ENCODE assay signal across 8 cellular contexts in genomic region chr1:54274448-54274847, GRCh38.
DNase-seq lines count a peak whose midpoint lies in the region; ATAC-seq and TF ChIP-seq lines count a peak whose summit lies in the region.

No MANE protein-coding gene starts in this region.

- DNase-seq in CD8-positive, alpha-beta T cell: no peak
- DNase-seq in NCI-H524 treated with DMSO at 0.1 percent for 48 hours (lab: John Stamatoyannopoulos, UW) (peak; percentile 49), glutamatergic neuron (no peak), psoas muscle (peak in 1 of 2 donors; percentile 69), cortex of kidney (lab: John Stamatoyannopoulos, UW) (no peak), smooth muscle cell (lab: John Stamatoyannopoulos, UW; ENCODE audit: unreplicated experiment) (no peak)

- no peak for TF ChIP-seq CTCF in CD8-positive, alpha-beta T cell (IDR thresholded peaks at IDR 0.05)
- no peak for TF ChIP-seq CTCF in glutamatergic neuron (IDR thresholded peaks at IDR 0.05; ENCODE audit: partially characterized antibody, unreplicated experiment)
- peak; percentile 31 for TF ChIP-seq CTCF in psoas muscle (IDR thresholded peaks at IDR 0.05)
- no peak for TF ChIP-seq CTCF in smooth muscle cell (IDR thresholded peaks at IDR 0.05; ENCODE audit: borderline replicate concordance, insufficient read depth, poor library complexity, severe bottlenecking)

- peaks cover 40% of the 10 kb centered on the region for H3K79me2 ChIP-seq in smooth muscle cell (ENCODE audit: low read depth)

- H3K9me3 Mint-ChIP-seq in CD8-positive, alpha-beta T cell: no peaks in the 10 kb centered on the region
- peaks cover 75% of the 10 kb centered on the region for H3K9me3 Mint-ChIP-seq in glutamatergic neuron (ENCODE audit: unreplicated experiment)

- H3F3A ChIP-seq in smooth muscle cell (ENCODE audit: low read depth): no peaks in the 10 kb centered on the region

- H3K27me3 ChIP-seq in CD8-positive, alpha-beta T cell (ENCODE audit: insufficient read depth, low read length): no peaks in the 10 kb centered on the region
- H3K27me3 ChIP-seq in psoas muscle (ENCODE audit: insufficient read depth in 3 of 3, low read length in 2 of 3): no peaks in the 10 kb centered on the region
- H3K27me3 ChIP-seq in smooth muscle cell (ENCODE audit: low read depth): no peaks in the 10 kb centered on the region

- whole genome bisulfite sequencing in psoas muscle, 3 donors: 26 to 47% (median 37%) methylated on average over 7 to 8 of the region's 8 CpGs
- 90% methylated on average over 8 of the region's 8 CpGs for WGBS in smooth muscle cell (ENCODE audit: low lambda C conversion rate)

- H3K4me3 Mint-ChIP-seq in CD8-positive, alpha-beta T cell: no peak overlapping the region
- H3K4me3 Mint-ChIP-seq in glutamatergic neuron (ENCODE audit: unreplicated experiment): peak overlapping the region; percentile 52

- no peak for ATAC-seq in CD8-positive, alpha-beta T cell
- ATAC-seq in psoas muscle: peak; percentile 25 to 62 (median 56)
- no peak for ATAC-seq in GM21529 (IDR thresholded peaks at IDR 0.05; ENCODE audit: unreplicated experiment)
- no peak for ATAC-seq in HG03460 (IDR thresholded peaks at IDR 0.05; ENCODE audit: unreplicated experiment)

- no peak overlapping the region for H3K9ac ChIP-seq in smooth muscle cell (ENCODE audit: low read depth)

- H3K4me1 ChIP-seq in CD8-positive, alpha-beta T cell (ENCODE audit: insufficient read depth, low read length): peaks cover 28% of the 10 kb centered on the region
- peaks cover 85% of the 10 kb centered on the region for H3K4me1 ChIP-seq in psoas muscle
- H3K4me1 ChIP-seq in smooth muscle cell (ENCODE audit: low read depth): peaks cover 23% of the 10 kb centered on the region

- H3K27me3 Mint-ChIP-seq in CD8-positive, alpha-beta T cell (ENCODE audit: low read depth): no peaks in the 10 kb centered on the region
- peaks cover 52% of the 10 kb centered on the region for H3K27me3 Mint-ChIP-seq in glutamatergic neuron (ENCODE audit: unreplicated experiment)

- H3K36me3 ChIP-seq in CD8-positive, alpha-beta T cell (ENCODE audit: insufficient read depth, low read length): no peaks in the 10 kb centered on the region
- H3K36me3 ChIP-seq in psoas muscle (ENCODE audit: insufficient read depth in 1 of 2, low read depth in 1 of 2): no peaks in the 10 kb centered on the region
- no peaks in the 10 kb centered on the region for H3K36me3 ChIP-seq in smooth muscle cell (ENCODE audit: low read depth)

- peaks cover 69% of the 10 kb centered on the region for H4K20me1 ChIP-seq in smooth muscle cell (ENCODE audit: low read depth)

- intact Hi-C loops in CD8-positive, alpha-beta T cell (cut with DNase I, micrococcal nuclease): loop anchor here in 1 of 2 experiments (5.0 kb wide), 2 partner anchors 38 to 213 kb away; no protein-coding TSS in a partner anchor
- intact Hi-C loops in psoas muscle (cut with DNase I): loop anchor here (2.0 to 10.0 kb wide), 4 partner anchors 60 to 213 kb away; no protein-coding TSS in a partner anchor

- POLR2A ChIA-PET in CD8-positive, alpha-beta T cell (lab: Charles Lee): no interaction called here

- no peak overlapping the region for H3K4me3 ChIP-seq in CD8-positive, alpha-beta T cell (ENCODE audit: low read depth, low read length)
- H3K4me3 ChIP-seq in psoas muscle (no peak overlapping the region), smooth muscle cell (no peak overlapping the region)

- H3K27ac ChIP-seq in CD8-positive, alpha-beta T cell (ENCODE audit: low read depth, low read length): no peak overlapping the region
- H3K27ac ChIP-seq in psoas muscle (peak overlapping the region; percentile 87), smooth muscle cell (ENCODE audit: low read depth) (no peak overlapping the region)

- H2AFZ ChIP-seq in smooth muscle cell (ENCODE audit: low read depth): no peak overlapping the region

- H3K4me1 Mint-ChIP-seq in CD8-positive, alpha-beta T cell (ENCODE audit: low read depth): peaks cover 52% of the 10 kb centered on the region
- H3K4me1 Mint-ChIP-seq in glutamatergic neuron (ENCODE audit: low read depth, unreplicated experiment): peaks cover 62% of the 10 kb centered on the region

- no peak overlapping the region for H3K4me2 ChIP-seq in smooth muscle cell

- H3K27ac Mint-ChIP-seq in CD8-positive, alpha-beta T cell: peak overlapping the region; percentile 55
- peak overlapping the region; percentile 99 for H3K27ac Mint-ChIP-seq in glutamatergic neuron (ENCODE audit: unreplicated experiment)

- H3K36me3 Mint-ChIP-seq in CD8-positive, alpha-beta T cell: peaks cover 16% of the 10 kb centered on the region
- H3K36me3 Mint-ChIP-seq in glutamatergic neuron (ENCODE audit: unreplicated experiment): peaks cover 2% of the 10 kb centered on the region

- no peaks in the 10 kb centered on the region for H3K9me3 ChIP-seq in CD8-positive, alpha-beta T cell (ENCODE audit: low read length)
- no peaks in the 10 kb centered on the region for H3K9me3 ChIP-seq in psoas muscle
- H3K9me3 ChIP-seq in smooth muscle cell (replicated peaks; ENCODE audit: low read depth): no peaks in the 10 kb centered on the region

- CTCF ChIA-PET in CD8-positive, alpha-beta T cell (lab: Charles Lee): interaction anchor here (1.3 to 2.0 kb wide), 2 partner anchors 11 to 12 kb away, joined by 3 to 6 read pairs; no protein-coding TSS in a partner anchor

Comparison
In these comparisons a context has a peak if more than half of its experiments do, and no peak if none do; other contexts are left out.
1. ATAC-seq: peak in psoas muscle (4 of 4); none in CD8-positive, alpha-beta T cell (single experiment), GM21529 (single experiment) and HG03460 (single experiment).